1 cellular context compared by ENCODE assay signal in the genomic region with DNA sequence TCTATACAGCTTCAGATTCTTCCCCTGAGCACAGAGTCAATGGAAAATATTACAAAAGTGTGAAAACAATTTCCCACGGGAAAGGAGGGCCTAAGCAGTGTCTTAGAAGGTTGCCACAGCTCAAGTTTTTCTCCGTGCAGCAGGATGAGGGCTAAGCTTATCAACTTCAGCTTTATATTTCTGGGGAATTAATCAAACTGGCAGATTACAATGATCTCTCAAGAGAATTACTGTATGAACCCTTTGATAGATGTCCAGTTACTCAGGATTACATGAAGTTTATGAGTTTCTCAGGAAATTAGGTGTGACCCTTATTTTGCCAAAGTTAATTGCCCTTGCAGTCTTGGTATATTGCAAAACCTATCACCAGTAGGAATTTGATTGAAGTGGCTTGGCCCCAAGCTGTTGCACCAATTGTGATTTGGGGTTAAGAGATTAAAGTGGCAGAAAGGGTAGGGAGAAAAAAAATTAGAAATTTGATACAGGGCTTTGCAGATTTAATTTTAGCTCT.
TF ChIP-seq lines count a peak whose summit lies in the region.

No MANE protein-coding gene starts in this region.

TF ChIP-seq in HEK293, 187 proteins besides CTCF, POLR2A, EP300 and RAD21 (continued from another document and continues in another):
- TF ChIP-seq, protein P1, sequence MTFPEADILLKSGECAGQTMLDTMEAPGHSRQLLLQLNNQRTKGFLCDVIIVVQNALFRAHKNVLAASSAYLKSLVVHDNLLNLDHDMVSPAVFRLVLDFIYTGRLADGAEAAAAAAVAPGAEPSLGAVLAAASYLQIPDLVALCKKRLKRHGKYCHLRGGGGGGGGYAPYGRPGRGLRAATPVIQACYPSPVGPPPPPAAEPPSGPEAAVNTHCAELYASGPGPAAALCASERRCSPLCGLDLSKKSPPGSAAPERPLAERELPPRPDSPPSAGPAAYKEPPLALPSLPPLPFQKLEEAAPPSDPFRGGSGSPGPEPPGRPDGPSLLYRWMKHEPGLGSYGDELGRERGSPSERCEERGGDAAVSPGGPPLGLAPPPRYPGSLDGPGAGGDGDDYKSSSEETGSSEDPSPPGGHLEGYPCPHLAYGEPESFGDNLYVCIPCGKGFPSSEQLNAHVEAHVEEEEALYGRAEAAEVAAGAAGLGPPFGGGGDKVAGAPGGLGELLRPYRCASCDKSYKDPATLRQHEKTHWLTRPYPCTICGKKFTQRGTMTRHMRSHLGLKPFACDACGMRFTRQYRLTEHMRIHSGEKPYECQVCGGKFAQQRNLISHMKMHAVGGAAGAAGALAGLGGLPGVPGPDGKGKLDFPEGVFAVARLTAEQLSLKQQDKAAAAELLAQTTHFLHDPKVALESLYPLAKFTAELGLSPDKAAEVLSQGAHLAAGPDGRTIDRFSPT (tag by site-specific recombination; IDR thresholded peaks at IDR 0.05): no peak
- TF ChIP-seq ZNF423 (tag by site-specific recombination; IDR thresholded peaks at IDR 0.05) (peak; percentile 73), ZNF521 (tag by site-specific recombination; IDR thresholded peaks at IDR 0.05) (no peak), ZNF23 (tag by site-specific recombination; IDR thresholded peaks at IDR 0.05; ENCODE audit: borderline replicate concordance) (no peak), SCRT1 (tag by site-specific recombination; IDR thresholded peaks at IDR 0.05; ENCODE audit: borderline replicate concordance) (0 out of 2 replicates have a peak, but pooled peaks have one; percentile 62), ZNF416 (tag by site-specific recombination; IDR thresholded peaks at IDR 0.05) (no peak), GLIS1 (tag by site-specific recombination; IDR thresholded peaks at IDR 0.05) (no peak), ZNF324 (tag by site-specific recombination; IDR thresholded peaks at IDR 0.05) (no peak), ZNF426 (tag by site-specific recombination; IDR thresholded peaks at IDR 0.05) (no peak), ZNF366 (tag by site-specific recombination; conservative IDR thresholded peaks at IDR 0.05) (no peak), ZNF549 (tag by site-specific recombination; IDR thresholded peaks at IDR 0.05) (no peak), PRDM1 (tag by site-specific recombination; IDR thresholded peaks at IDR 0.05) (no peak), ZNF121 (tag by site-specific recombination; IDR thresholded peaks at IDR 0.05) (no peak), GFI1B (tag by site-specific recombination; IDR thresholded peaks at IDR 0.05) (peak; percentile 89), ZNF785 (tag by site-specific recombination; IDR thresholded peaks at IDR 0.05) (no peak), ZNF623 (tag by site-specific recombination; IDR thresholded peaks at IDR 0.05) (no peak), ZNF266 (tag by site-specific recombination; IDR thresholded peaks at IDR 0.05; ENCODE audit: low read depth) (no peak), YY1 (tag by site-specific recombination; IDR thresholded peaks at IDR 0.05) (peak; percentile 51; the same call in 1 of the 2 replicates), ZNF792 (tag by site-specific recombination; IDR thresholded peaks at IDR 0.05) (no peak), ZNF670 (tag by site-specific recombination; IDR thresholded peaks at IDR 0.05; ENCODE audit: low read depth) (no peak), ZNF837 (tag by site-specific recombination; IDR thresholded peaks at IDR 0.05) (no peak)
- TF ChIP-seq, protein P2, sequence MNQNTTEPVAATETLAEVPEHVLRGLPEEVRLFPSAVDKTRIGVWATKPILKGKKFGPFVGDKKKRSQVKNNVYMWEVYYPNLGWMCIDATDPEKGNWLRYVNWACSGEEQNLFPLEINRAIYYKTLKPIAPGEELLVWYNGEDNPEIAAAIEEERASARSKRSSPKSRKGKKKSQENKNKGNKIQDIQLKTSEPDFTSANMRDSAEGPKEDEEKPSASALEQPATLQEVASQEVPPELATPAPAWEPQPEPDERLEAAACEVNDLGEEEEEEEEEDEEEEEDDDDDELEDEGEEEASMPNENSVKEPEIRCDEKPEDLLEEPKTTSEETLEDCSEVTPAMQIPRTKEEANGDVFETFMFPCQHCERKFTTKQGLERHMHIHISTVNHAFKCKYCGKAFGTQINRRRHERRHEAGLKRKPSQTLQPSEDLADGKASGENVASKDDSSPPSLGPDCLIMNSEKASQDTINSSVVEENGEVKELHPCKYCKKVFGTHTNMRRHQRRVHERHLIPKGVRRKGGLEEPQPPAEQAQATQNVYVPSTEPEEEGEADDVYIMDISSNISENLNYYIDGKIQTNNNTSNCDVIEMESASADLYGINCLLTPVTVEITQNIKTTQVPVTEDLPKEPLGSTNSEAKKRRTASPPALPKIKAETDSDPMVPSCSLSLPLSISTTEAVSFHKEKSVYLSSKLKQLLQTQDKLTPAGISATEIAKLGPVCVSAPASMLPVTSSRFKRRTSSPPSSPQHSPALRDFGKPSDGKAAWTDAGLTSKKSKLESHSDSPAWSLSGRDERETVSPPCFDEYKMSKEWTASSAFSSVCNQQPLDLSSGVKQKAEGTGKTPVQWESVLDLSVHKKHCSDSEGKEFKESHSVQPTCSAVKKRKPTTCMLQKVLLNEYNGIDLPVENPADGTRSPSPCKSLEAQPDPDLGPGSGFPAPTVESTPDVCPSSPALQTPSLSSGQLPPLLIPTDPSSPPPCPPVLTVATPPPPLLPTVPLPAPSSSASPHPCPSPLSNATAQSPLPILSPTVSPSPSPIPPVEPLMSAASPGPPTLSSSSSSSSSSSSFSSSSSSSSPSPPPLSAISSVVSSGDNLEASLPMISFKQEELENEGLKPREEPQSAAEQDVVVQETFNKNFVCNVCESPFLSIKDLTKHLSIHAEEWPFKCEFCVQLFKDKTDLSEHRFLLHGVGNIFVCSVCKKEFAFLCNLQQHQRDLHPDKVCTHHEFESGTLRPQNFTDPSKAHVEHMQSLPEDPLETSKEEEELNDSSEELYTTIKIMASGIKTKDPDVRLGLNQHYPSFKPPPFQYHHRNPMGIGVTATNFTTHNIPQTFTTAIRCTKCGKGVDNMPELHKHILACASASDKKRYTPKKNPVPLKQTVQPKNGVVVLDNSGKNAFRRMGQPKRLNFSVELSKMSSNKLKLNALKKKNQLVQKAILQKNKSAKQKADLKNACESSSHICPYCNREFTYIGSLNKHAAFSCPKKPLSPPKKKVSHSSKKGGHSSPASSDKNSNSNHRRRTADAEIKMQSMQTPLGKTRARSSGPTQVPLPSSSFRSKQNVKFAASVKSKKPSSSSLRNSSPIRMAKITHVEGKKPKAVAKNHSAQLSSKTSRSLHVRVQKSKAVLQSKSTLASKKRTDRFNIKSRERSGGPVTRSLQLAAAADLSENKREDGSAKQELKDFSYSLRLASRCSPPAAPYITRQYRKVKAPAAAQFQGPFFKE (tag by site-specific recombination; IDR thresholded peaks at IDR 0.05; ENCODE audit: borderline replicate concordance): no peak
- TF ChIP-seq, protein P3, sequence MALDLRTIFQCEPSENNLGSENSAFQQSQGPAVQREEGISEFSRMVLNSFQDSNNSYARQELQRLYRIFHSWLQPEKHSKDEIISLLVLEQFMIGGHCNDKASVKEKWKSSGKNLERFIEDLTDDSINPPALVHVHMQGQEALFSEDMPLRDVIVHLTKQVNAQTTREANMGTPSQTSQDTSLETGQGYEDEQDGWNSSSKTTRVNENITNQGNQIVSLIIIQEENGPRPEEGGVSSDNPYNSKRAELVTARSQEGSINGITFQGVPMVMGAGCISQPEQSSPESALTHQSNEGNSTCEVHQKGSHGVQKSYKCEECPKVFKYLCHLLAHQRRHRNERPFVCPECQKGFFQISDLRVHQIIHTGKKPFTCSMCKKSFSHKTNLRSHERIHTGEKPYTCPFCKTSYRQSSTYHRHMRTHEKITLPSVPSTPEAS (tag by site-specific recombination; IDR thresholded peaks at IDR 0.05): no peak
- TF ChIP-seq, protein P4, sequence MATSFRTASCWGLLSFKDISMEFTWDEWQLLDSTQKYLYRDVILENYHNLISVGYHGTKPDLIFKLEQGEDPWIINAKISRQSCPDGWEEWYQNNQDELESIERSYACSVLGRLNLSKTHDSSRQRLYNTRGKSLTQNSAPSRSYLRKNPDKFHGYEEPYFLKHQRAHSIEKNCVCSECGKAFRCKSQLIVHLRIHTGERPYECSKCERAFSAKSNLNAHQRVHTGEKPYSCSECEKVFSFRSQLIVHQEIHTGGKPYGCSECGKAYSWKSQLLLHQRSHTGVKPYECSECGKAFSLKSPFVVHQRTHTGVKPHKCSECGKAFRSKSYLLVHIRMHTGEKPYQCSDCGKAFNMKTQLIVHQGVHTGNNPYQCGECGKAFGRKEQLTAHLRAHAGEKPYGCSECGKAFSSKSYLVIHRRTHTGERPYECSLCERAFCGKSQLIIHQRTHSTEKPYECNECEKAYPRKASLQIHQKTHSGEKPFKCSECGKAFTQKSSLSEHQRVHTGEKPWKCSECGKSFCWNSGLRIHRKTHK (tag by site-specific recombination; IDR thresholded peaks at IDR 0.05): no peak
- TF ChIP-seq, protein P5, sequence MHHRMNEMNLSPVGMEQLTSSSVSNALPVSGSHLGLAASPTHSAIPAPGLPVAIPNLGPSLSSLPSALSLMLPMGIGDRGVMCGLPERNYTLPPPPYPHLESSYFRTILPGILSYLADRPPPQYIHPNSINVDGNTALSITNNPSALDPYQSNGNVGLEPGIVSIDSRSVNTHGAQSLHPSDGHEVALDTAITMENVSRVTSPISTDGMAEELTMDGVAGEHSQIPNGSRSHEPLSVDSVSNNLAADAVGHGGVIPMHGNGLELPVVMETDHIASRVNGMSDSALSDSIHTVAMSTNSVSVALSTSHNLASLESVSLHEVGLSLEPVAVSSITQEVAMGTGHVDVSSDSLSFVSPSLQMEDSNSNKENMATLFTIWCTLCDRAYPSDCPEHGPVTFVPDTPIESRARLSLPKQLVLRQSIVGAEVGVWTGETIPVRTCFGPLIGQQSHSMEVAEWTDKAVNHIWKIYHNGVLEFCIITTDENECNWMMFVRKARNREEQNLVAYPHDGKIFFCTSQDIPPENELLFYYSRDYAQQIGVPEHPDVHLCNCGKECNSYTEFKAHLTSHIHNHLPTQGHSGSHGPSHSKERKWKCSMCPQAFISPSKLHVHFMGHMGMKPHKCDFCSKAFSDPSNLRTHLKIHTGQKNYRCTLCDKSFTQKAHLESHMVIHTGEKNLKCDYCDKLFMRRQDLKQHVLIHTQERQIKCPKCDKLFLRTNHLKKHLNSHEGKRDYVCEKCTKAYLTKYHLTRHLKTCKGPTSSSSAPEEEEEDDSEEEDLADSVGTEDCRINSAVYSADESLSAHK (tag by site-specific recombination; IDR thresholded peaks at IDR 0.05): peak; percentile 79
- TF ChIP-seq, protein P6, sequence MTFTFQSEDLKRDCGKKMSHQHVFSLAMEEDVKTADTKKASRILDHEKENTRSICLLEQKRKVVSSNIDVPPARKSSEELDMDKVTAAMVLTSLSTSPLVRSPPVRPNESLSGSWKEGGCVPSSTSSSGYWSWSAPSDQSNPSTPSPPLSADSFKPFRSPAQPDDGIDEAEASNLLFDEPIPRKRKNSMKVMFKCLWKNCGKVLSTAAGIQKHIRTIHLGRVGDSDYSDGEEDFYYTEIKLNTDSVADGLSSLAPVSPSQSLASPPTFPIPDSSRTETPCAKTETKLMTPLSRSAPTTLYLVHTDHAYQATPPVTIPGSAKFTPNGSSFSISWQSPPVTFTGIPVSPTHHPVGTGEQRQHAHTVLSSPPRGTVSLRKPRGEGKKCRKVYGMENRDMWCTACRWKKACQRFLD (tag by site-specific recombination; IDR thresholded peaks at IDR 0.05): no peak
- TF ChIP-seq, protein P7, sequence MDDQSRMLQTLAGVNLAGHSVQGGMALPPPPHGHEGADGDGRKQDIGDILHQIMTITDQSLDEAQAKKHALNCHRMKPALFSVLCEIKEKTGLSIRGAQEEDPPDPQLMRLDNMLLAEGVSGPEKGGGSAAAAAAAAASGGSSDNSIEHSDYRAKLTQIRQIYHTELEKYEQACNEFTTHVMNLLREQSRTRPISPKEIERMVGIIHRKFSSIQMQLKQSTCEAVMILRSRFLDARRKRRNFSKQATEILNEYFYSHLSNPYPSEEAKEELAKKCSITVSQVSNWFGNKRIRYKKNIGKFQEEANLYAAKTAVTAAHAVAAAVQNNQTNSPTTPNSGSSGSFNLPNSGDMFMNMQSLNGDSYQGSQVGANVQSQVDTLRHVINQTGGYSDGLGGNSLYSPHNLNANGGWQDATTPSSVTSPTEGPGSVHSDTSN (CRISPR knock-in tag; IDR thresholded peaks at IDR 0.05): no peak
- TF ChIP-seq, protein P8, sequence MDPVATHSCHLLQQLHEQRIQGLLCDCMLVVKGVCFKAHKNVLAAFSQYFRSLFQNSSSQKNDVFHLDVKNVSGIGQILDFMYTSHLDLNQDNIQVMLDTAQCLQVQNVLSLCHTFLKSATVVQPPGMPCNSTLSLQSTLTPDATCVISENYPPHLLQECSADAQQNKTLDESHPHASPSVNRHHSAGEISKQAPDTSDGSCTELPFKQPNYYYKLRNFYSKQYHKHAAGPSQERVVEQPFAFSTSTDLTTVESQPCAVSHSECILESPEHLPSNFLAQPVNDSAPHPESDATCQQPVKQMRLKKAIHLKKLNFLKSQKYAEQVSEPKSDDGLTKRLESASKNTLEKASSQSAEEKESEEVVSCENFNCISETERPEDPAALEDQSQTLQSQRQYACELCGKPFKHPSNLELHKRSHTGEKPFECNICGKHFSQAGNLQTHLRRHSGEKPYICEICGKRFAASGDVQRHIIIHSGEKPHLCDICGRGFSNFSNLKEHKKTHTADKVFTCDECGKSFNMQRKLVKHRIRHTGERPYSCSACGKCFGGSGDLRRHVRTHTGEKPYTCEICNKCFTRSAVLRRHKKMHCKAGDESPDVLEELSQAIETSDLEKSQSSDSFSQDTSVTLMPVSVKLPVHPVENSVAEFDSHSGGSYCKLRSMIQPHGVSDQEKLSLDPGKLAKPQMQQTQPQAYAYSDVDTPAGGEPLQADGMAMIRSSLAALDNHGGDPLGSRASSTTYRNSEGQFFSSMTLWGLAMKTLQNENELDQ (tag by site-specific recombination; IDR thresholded peaks at IDR 0.05; ENCODE audit: low read depth): peak; percentile 45; the same call in 1 of the 2 replicates
- TF ChIP-seq, protein P9, sequence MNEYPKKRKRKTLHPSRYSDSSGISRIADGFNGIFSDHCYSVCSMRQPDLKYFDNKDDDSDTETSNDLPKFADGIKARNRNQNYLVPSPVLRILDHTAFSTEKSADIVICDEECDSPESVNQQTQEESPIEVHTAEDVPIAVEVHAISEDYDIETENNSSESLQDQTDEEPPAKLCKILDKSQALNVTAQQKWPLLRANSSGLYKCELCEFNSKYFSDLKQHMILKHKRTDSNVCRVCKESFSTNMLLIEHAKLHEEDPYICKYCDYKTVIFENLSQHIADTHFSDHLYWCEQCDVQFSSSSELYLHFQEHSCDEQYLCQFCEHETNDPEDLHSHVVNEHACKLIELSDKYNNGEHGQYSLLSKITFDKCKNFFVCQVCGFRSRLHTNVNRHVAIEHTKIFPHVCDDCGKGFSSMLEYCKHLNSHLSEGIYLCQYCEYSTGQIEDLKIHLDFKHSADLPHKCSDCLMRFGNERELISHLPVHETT (tag by site-specific recombination; IDR thresholded peaks at IDR 0.05): no peak
